Comparison of ENCODE assay signal across 12 cellular contexts in genomic region chrX:134537179-134537945, GRCh38.
DNase-seq lines count a peak whose midpoint lies in the region; ATAC-seq and TF ChIP-seq lines count a peak whose summit lies in the region.
"Had no signal": no experiment of that assay in that cellular context is flagged by ENCODE, and none has a peak within 500 bp of the region (broad histone marks: within the 10 kb centered on the region; RNA-seq: fewer than 3 reads in every experiment).

No MANE protein-coding gene starts in this region.

- peak overlapping the region; percentile 66 to 89 for H2BK12ac ChIP-seq in mesenchymal stem cell (ENCODE audit: low read length in 2 of 2)

- peak overlapping the region; percentile 48 to 54 for H3K18ac ChIP-seq in mesenchymal stem cell (ENCODE audit: low read depth in 1 of 2, low read length in 2 of 2)

- no peak for ATAC-seq in left lobe of liver

- no peak overlapping the region for H2AK5ac ChIP-seq in mesenchymal stem cell (ENCODE audit: low read length, severe bottlenecking)

- H3K14ac ChIP-seq in mesenchymal stem cell (ENCODE audit: low read length in 2 of 2): no peak overlapping the region

- no peaks in the 10 kb centered on the region for H3K27me3 ChIP-seq in AG04450 (ENCODE audit: control insufficient read depth, insufficient read depth, low read length)
- H3K27me3 ChIP-seq in HUES48 (ENCODE audit: control insufficient read depth, insufficient read depth, low read length): peaks cover 17% of the 10 kb centered on the region
- H3K27me3 ChIP-seq in mesenchymal stem cell (ENCODE audit: control insufficient read depth in 1 of 2, insufficient read depth in 1 of 2, low read length in 2 of 2): peaks cover 0 to 10% of the 10 kb centered on the region in 2 experiments
- H3K27me3 ChIP-seq in testis: no peaks in the 10 kb centered on the region
- H3K27me3 ChIP-seq in HAP-1 (ENCODE audit: low read depth): 0 out of 2 replicates have a peak, but pooled peaks cover 2% of the 10 kb centered on the region

- WGBS in mesenchymal stem cell: 40% methylated on average over 4 of the region's 5 CpGs
- WGBS in testis, 2 donors: 51 to 54% methylated on average over 5 of the region's 5 CpGs

- H4K8ac ChIP-seq in mesenchymal stem cell (ENCODE audit: low read length): no peak overlapping the region

- H3K9ac ChIP-seq in HUES48 (ENCODE audit: low read depth, low read length): no peak overlapping the region
- H3K9ac ChIP-seq in mesenchymal stem cell (ENCODE audit: low read length): peak overlapping the region; percentile 30
- H3K9ac ChIP-seq: BLaER1 treated with 17β-estradiol and CSF1 and Interleukin-3, amounts not matched to agents 10 nM and 100 nM had no signal

- H3K4ac ChIP-seq in mesenchymal stem cell (ENCODE audit: low read depth in 1 of 2, low read length in 2 of 2): peak overlapping the region in 1 of 2 experiments; percentile 88

- H2AFZ ChIP-seq in mesenchymal stem cell (ENCODE audit: low read depth, low read length): no peak overlapping the region

- H3K4me1 ChIP-seq in HUES48 (ENCODE audit: control insufficient read depth, insufficient read depth, low read length) (peaks cover 27% of the 10 kb centered on the region), mesenchymal stem cell (ENCODE audit: control insufficient read depth, insufficient read depth, low read depth, low read length) (peaks cover 10% of the 10 kb centered on the region), testis (peaks cover 10% of the 10 kb centered on the region), HAP-1 (no peaks in the 10 kb centered on the region)

- H3K4me3 ChIP-seq in AG04450 (ENCODE audit: low read depth, low read length): no peak overlapping the region
- no peak overlapping the region for H3K4me3 ChIP-seq in HUES48 (ENCODE audit: low read depth, low read length)
- no peak overlapping the region for H3K4me3 ChIP-seq in cardiac fibroblast (replicated peaks in 1 of 2; ENCODE audit: low read depth in 2 of 2, low read length in 2 of 2)
- H3K4me3 ChIP-seq in mesenchymal stem cell (ENCODE audit: insufficient read depth in 1 of 2, low read depth in 1 of 2, low read length in 2 of 2): no peak overlapping the region
- no peak overlapping the region for H3K4me3 ChIP-seq in testis
- no peak overlapping the region for H3K4me3 ChIP-seq in HAP-1
- H3K4me3 ChIP-seq: BLaER1 treated with 17β-estradiol and CSF1 and Interleukin-3, amounts not matched to agents 10 nM and 100 nM had no signal

- in situ Hi-C loops in HAP-1 (cut with MboI; ENCODE audit: low sequenced_read_pairs): no loop called here

- H2BK15ac ChIP-seq in mesenchymal stem cell (ENCODE audit: low read depth, poor library complexity, severe bottlenecking): no peak overlapping the region

- no peaks in the 10 kb centered on the region for H3K36me3 ChIP-seq in HUES48 (ENCODE audit: control insufficient read depth, insufficient read depth, low read length)
- no peaks in the 10 kb centered on the region for H3K36me3 ChIP-seq in mesenchymal stem cell (ENCODE audit: control insufficient read depth in 1 of 2, insufficient read depth in 2 of 2, low read depth in 1 of 2, low read length in 2 of 2)
- H3K36me3 ChIP-seq in testis (ENCODE audit: low read depth, missing control alignments): no peaks in the 10 kb centered on the region
- H3K36me3 ChIP-seq in HAP-1 (replicated peaks): no peaks in the 10 kb centered on the region
- H3K36me3 ChIP-seq: BLaER1 treated with 17β-estradiol and CSF1 and Interleukin-3, amounts not matched to agents 10 nM and 100 nM had no signal

- POLR2A ChIA-PET in AG04450 (lab: Yijun Ruan, JAX): no interaction called here

- H3K4me2 ChIP-seq in mesenchymal stem cell (ENCODE audit: low read length, poor library complexity, severe bottlenecking): no peak overlapping the region

- H3K9me3 ChIP-seq in AG04450 (ENCODE audit: control insufficient read depth, insufficient read depth, low read length) (no peaks in the 10 kb centered on the region), HUES48 (ENCODE audit: control insufficient read depth, insufficient read depth, low read length) (no peaks in the 10 kb centered on the region), mesenchymal stem cell (ENCODE audit: control insufficient read depth, low read length) (no peaks in the 10 kb centered on the region), testis (no peaks in the 10 kb centered on the region), HAP-1 (no peaks in the 10 kb centered on the region)
- H3K9me3 ChIP-seq: BLaER1 treated with 17β-estradiol and CSF1 and Interleukin-3, amounts not matched to agents 10 nM and 100 nM had no signal

- CTCF ChIA-PET in AG04450 (lab: Charles Lee): interaction anchor here (1.6 kb wide), 1 partner anchor 245 kb away, joined by 4 read pairs; no protein-coding TSS in a partner anchor

- DNase-seq in AG04450 (ENCODE audit: low read depth, low spot score): no peak
- peak; percentile 78 to 82 for DNase-seq in cardiac fibroblast (ENCODE audit: low read depth in 2 of 2)
- DNase-seq in mesenchymal stem cell: peak; percentile 87
- no peak for DNase-seq in testis
- DNase-seq in left lobe of liver (ENCODE audit: low spot score): no peak
- DNase-seq in HAP-1 (ENCODE audit: low spot score in 2 of 2): no peak
- no peak for DNase-seq in retina
- DNase-seq: activated CD4-positive, alpha-beta T cell treated with anti-CD3 and anti-CD28 coated beads for 4 hours; activated naive CD4-positive, alpha-beta T cell treated with Interleukin-2 at 50 U/mL for 16 hours; effector CD4-positive, alpha-beta T cell had no signal

- no peak overlapping the region for H2BK5ac ChIP-seq in mesenchymal stem cell (ENCODE audit: low read depth, low read length, poor library complexity, severe bottlenecking)

- H3K27ac ChIP-seq in AG04450 (ENCODE audit: low read depth, low read length): peak overlapping the region; percentile 57
- H3K27ac ChIP-seq in HUES48 (ENCODE audit: low read depth, low read length): peak overlapping the region; percentile 67
- peak overlapping the region; percentile 76 for H3K27ac ChIP-seq in mesenchymal stem cell (ENCODE audit: low read length, poor library complexity, severe bottlenecking)
- H3K27ac ChIP-seq in testis: peak overlapping the region in 1 of 2 donors; percentile 63
- H3K27ac ChIP-seq: BLaER1 treated with 17β-estradiol and CSF1 and Interleukin-3, amounts not matched to agents 10 nM and 100 nM had no signal

- no peak overlapping the region for H4K91ac ChIP-seq in mesenchymal stem cell (ENCODE audit: low read length)

- H3K23ac ChIP-seq in mesenchymal stem cell (ENCODE audit: low read length in 2 of 2): no peak overlapping the region

- no peaks in the 10 kb centered on the region for H3K79me1 ChIP-seq in mesenchymal stem cell (replicated peaks; ENCODE audit: low read length, poor library complexity, severe bottlenecking)

- intact Hi-C loops in testis (cut with DNase I; ENCODE audit: low total_unique reads): no loop called here

- TF ChIP-seq CTCF in AG04450 (IDR thresholded peaks at IDR 0.05; ENCODE audit: low read depth, low read length): no peak
- no peak for TF ChIP-seq CTCF in cardiac fibroblast (IDR thresholded peaks at IDR 0.05; ENCODE audit: low read depth, low read length)
- TF ChIP-seq CTCF in testis (IDR thresholded peaks at IDR 0.05): no peak

- no peak overlapping the region for H2BK120ac ChIP-seq in mesenchymal stem cell (ENCODE audit: low read depth, low read length)

- no peak for TF ChIP-seq POLR2A in testis (IDR thresholded peaks at IDR 0.05)

Comparison
In these comparisons a context has a peak if more than half of its experiments do, and no peak if none do; other contexts are left out.
1. DNase-seq: peak in cardiac fibroblast (2 of 2) and mesenchymal stem cell (single experiment); none in AG04450 (single experiment), testis (single experiment), left lobe of liver (single experiment), HAP-1 (0 of 2) and retina (single experiment).